8 cellular contexts compared by ENCODE assay signal in the genomic region with DNA sequence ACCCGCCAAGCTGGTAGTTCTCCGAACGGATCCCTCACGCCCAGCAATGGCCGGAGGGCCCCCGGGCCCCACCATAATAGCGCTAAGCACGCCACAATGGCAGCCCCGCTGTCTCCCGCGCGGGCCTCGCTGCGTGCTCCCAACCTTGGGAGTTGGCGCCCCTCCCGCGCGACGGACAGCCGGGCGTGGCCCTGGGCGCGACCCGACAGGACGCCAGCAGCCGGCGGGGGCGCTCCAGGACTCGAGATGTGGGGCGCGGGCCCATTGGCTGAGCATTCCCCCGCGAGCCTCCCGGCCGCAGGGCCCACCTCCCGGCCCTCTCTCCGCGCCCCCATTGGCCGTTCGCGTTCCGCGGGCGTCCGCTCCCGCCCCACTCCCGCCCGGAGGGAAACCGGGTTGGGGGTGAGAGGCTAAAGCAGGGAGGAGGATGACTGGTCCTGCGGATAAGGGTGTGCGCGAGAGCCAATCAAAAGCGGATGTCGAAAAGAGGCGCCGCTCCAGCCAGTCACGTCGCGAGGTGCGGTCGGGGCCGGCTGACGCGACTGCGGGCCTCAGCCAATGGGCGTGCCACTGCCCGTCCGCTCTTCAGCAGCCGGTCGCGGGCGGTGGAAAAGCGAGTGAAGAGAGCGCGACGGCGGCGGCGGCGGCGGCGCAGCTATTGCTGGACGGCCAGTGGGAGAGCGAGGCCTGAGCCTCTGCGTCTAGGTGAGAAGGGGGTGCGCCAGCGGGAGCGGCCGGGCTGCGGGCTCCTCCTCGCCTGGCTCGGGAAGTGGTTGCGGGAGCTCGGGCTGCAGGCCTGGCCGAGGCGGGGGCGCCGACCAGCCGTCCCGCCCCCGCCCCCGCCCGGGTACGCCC. TPM values are rescaled to one million over a fixed set of nuclear protein-coding genes. Genes with fewer than 3 reads are reported as not detected.
DNase-seq lines count a peak whose midpoint lies in the region; ATAC-seq and TF ChIP-seq lines count a peak whose summit lies in the region.

A gene with protein sequence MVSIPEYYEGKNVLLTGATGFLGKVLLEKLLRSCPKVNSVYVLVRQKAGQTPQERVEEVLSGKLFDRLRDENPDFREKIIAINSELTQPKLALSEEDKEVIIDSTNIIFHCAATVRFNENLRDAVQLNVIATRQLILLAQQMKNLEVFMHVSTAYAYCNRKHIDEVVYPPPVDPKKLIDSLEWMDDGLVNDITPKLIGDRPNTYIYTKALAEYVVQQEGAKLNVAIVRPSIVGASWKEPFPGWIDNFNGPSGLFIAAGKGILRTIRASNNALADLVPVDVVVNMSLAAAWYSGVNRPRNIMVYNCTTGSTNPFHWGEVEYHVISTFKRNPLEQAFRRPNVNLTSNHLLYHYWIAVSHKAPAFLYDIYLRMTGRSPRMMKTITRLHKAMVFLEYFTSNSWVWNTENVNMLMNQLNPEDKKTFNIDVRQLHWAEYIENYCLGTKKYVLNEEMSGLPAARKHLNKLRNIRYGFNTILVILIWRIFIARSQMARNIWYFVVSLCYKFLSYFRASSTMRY (plus strand): TSS at position 567 of the 855 bp plus-strand sequence. CDS start 26,098 bp downstream, outside the sequence.

- BruUV-seq in PC-3 (replicated peaks; lab: Mats Ljungman, UMichigan), result no TSS peak

- H3K36me3 ChIP-seq in PC-3 (ENCODE audit: low read depth, low read length) (no peaks in the 10 kb centered on the region), mucosa of rectum (ENCODE audit: control insufficient read depth in 2 of 2, insufficient read depth in 2 of 2, low read length in 2 of 2) (no peaks in the 10 kb centered on the region)

- intact Hi-C loops in PC-3 (cut with micrococcal nuclease), result loop anchor here (10.0 kb wide), 3 partner anchors 196 to 394 kb away; a partner anchor contains a TSS

- peak; percentile 88 for ATAC-seq in GM21576 (IDR thresholded peaks at IDR 0.05; ENCODE audit: unreplicated experiment)
- peak; percentile 86 for ATAC-seq in PC-3

- no peaks in the 10 kb centered on the region for H3K27me3 ChIP-seq in PC-3 (ENCODE audit: low read length)
- no peaks in the 10 kb centered on the region for H3K27me3 ChIP-seq in mucosa of rectum (ENCODE audit: control insufficient read depth in 2 of 2, insufficient read depth in 2 of 2, low read length in 2 of 2)

- CTCF ChIA-PET in PC-3 (lab: Charles Lee), result no interaction called here

- H3K79me2 ChIP-seq in PC-3 (ENCODE audit: low read length), result peaks cover 48% of the 10 kb centered on the region

- peak; percentile 99 for DNase-seq in DMS53 (lab: John Stamatoyannopoulos, UW)
- peak; percentile 97 for DNase-seq in Jurkat, Clone E6-1 (ENCODE audit: low read depth, low spot score)
- peak; percentile 98 for DNase-seq in PC-3
- peak; percentile 97 for DNase-seq in activated T-cell treated with anti-CD3 and anti-CD28 coated beads, Interleukin-2, amount 50 U/mL, for 1 hour
- DNase-seq in epithelial cell of prostate (ENCODE audit: low read depth, low spot score), result peak; percentile 95
- DNase-seq in stimulated activated CD8-positive, alpha-beta memory T cell treated with anti-CD3 and anti-CD28 coated beads, Interleukin-4, amount 100 ng/mL, for 48 hours, result peak; percentile 96

- H3F3A ChIP-seq in PC-3 (ENCODE audit: low read length, unreplicated experiment), result no peaks in the 10 kb centered on the region

- H3K4me1 ChIP-seq in PC-3 (ENCODE audit: insufficient read depth, low read length), result peaks cover 28% of the 10 kb centered on the region
- peaks cover 10 to 31% of the 10 kb centered on the region in 2 donors for H3K4me1 ChIP-seq in mucosa of rectum (ENCODE audit: control insufficient read depth in 2 of 2, insufficient read depth in 2 of 2, low read length in 2 of 2)

- H3K4me2 ChIP-seq in PC-3 (ENCODE audit: low read length), result peak within 1 kb of the TSS; percentile 98

- POLR2A ChIA-PET in PC-3 (lab: Charles Lee; ENCODE audit: unreplicated experiment), result interaction anchor here (0.5 kb wide), 1 partner anchor 1082 kb away, joined by 5 read pairs; no protein-coding TSS in a partner anchor

- peak within 1 kb of the TSS; percentile 99 for H2AFZ ChIP-seq in PC-3 (ENCODE audit: low read length)

- H3K4me3 ChIP-seq in Jurkat, Clone E6-1 (ENCODE audit: low read length), result peak within 1 kb of the TSS; percentile 87
- H3K4me3 ChIP-seq in PC-3 (ENCODE audit: low read length) (peak within 1 kb of the TSS; percentile 92), mucosa of rectum (ENCODE audit: low read length in 2 of 2) (peak within 1 kb of the TSS; percentile 84 to 89)

- H4K20me1 ChIP-seq in PC-3 (ENCODE audit: low read length), result peaks cover 28% of the 10 kb centered on the region; the same call in 1 of the 2 replicates

- peak; percentile 54 for TF ChIP-seq CTCF in PC-3 (conservative IDR thresholded peaks at IDR 0.05; ENCODE audit: low read depth, low read length)

- no peaks in the 10 kb centered on the region for H3K9me3 ChIP-seq in PC-3 (ENCODE audit: low read length)
- H3K9me3 ChIP-seq in mucosa of rectum (ENCODE audit: control insufficient read depth in 2 of 2, low read length in 2 of 2), result no peaks in the 10 kb centered on the region

- H3K9ac ChIP-seq in PC-3 (ENCODE audit: low read length) (peak within 1 kb of the TSS; percentile 93), mucosa of rectum (ENCODE audit: low read depth in 1 of 2, low read length in 2 of 2) (peak within 1 kb of the TSS; percentile 87 to 92)

- H3K27ac ChIP-seq in PC-3 (ENCODE audit: low read length) (peak within 1 kb of the TSS; percentile 28; the same call in 1 of the 2 replicates), epithelial cell of prostate (peak within 1 kb of the TSS; percentile 71), mucosa of rectum (ENCODE audit: low read depth in 2 of 2, low read length in 2 of 2) (peak within 1 kb of the TSS; percentile 90 to 94)

- no peaks in the 10 kb centered on the region for H3K9me2 ChIP-seq in PC-3 (replicated peaks; ENCODE audit: low read length)

RNA-seq across cellular contexts. Expression of the gene that starts here (rescaled TPM):
- polyA plus RNA-seq in Jurkat, Clone E6-1 (2012; ENCODE audit: insufficient read depth, insufficient read length), result 49.8 TPM
- total RNA-seq in PC-3 (2014; rRNA removed), result 31.6 and 45.6 TPM in 2 replicates

Comparison
In these comparisons a context has a peak if more than half of its experiments do, and no peak if none do; other contexts are left out.
1. Peak in every context shown above with its lines: DNase-seq, ATAC-seq, H3K4me3 ChIP-seq and H3K27ac ChIP-seq.
2. H3K27ac ChIP-seq: peak in every context shown above with its lines; median percentile 92 in mucosa of rectum; 71 in epithelial cell of prostate; 28 in PC-3.